1 cellular context compared by ENCODE assay signal in the genomic region with DNA sequence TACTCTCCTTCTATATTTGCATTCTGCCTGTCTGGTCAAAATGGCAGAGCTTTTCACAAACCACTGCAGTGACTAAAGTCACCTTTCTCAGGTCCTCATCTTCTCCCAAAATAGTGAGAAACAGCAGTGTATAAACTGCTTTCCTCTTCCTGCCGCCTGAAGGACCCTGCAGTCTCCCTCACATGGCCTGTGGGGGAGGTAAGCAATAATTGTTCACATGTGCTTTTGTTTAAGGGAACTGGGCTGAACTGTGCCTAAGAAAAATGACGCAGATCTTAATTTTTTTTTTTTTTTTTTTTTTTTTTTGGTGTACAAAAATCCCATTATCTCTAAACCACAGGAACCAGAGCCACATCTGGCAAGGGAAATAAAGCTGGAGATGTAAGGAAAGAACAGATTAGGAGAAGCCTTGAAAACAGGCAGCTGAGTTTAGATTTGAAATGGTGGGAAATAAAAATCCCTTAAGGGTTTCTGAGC.
TF ChIP-seq lines count a peak whose summit lies in the region.

No MANE protein-coding gene starts in this region.

TF ChIP-seq in H1, 55 proteins besides CTCF, POLR2A, EP300 and RAD21:
- TF ChIP-seq YY1 (IDR thresholded peaks at IDR 0.05; ENCODE audit: low read depth, low read length) (peak; percentile 84; the same call in 1 of the 2 replicates), JUN (IDR thresholded peaks at IDR 0.05; ENCODE audit: low read depth, low read length) (no peak)
